ENCODE assay signal across 24 cellular contexts in genomic region chr6:164095056-164095455, GRCh38.
"Had no signal": no experiment of that assay in that cellular context is flagged by ENCODE, and none has a peak within 500 bp of the region (broad histone marks: within the 10 kb centered on the region; RNA-seq: fewer than 3 reads in every experiment).

No MANE protein-coding gene starts in this region.

- H3K4me3 Mint-ChIP-seq: activated naive CD4-positive, alpha-beta T cell treated with anti-CD3 and anti-CD28 coated beads, Interleukin-2, amount 10 ng/mL, durations not matched to agents 7 days and 5 days; activated naive CD8-positive, alpha-beta T cell treated with anti-CD3 and anti-CD28 coated beads, Interleukin-2, amount 50 U/mL, for 24 hours; T-helper 1 cell treated with Interleukin-12 subunit alpha and Interleukin-12 subunit beta and Interleukin-4 antibody, amounts not matched to agents 30 μg/mL and 1 μg/mL, for 36 hours had no signal

- H3K9me3 Mint-ChIP-seq: T-helper 1 cell treated with Interleukin-12 subunit alpha and Interleukin-12 subunit beta and Interleukin-4 antibody, amounts not matched to agents 30 μg/mL and 1 μg/mL, for 36 hours had no signal

- H3K4me1 ChIP-seq: uterus had no signal

- H3K36me3 ChIP-seq: esophagus squamous epithelium, heart left ventricle, tibial nerve, uterus had no signal

- H3K4me3 ChIP-seq: esophagus squamous epithelium, heart left ventricle, tibial nerve, uterus had no signal

- ATAC-seq: activated naive CD8-positive, alpha-beta T cell treated with anti-CD3 and anti-CD28 coated beads, Interleukin-2, amount 50 U/mL, for 24 hours; heart left ventricle; left ventricle myocardium superior had no signal

- H3K4me1 Mint-ChIP-seq: activated naive CD4-positive, alpha-beta T cell treated with anti-CD3 and anti-CD28 coated beads, Interleukin-2, amount 10 ng/mL, durations not matched to agents 7 days and 5 days; activated naive CD8-positive, alpha-beta T cell treated with anti-CD3 and anti-CD28 coated beads, Interleukin-2, amount 50 U/mL, for 24 hours had no signal

- H3K27ac Mint-ChIP-seq: activated naive CD4-positive, alpha-beta T cell treated with anti-CD3 and anti-CD28 coated beads, Interleukin-2, amount 10 ng/mL, durations not matched to agents 7 days and 5 days; activated naive CD8-positive, alpha-beta T cell treated with anti-CD3 and anti-CD28 coated beads, Interleukin-2, amount 50 U/mL, for 24 hours; T-helper 1 cell treated with Interleukin-12 subunit alpha and Interleukin-12 subunit beta and Interleukin-4 antibody, amounts not matched to agents 30 μg/mL and 1 μg/mL, for 36 hours had no signal

- H3K9me3 ChIP-seq: esophagus squamous epithelium, heart left ventricle, tibial nerve, uterus had no signal

- H3K27ac ChIP-seq: esophagus squamous epithelium, uterus, VCaP had no signal

- H3K36me3 Mint-ChIP-seq: activated naive CD4-positive, alpha-beta T cell treated with anti-CD3 and anti-CD28 coated beads, Interleukin-2, amount 10 ng/mL, durations not matched to agents 7 days and 5 days had no signal

- H3K27me3 ChIP-seq: esophagus squamous epithelium, heart left ventricle, tibial nerve, uterus had no signal

- H3K27me3 Mint-ChIP-seq: activated naive CD4-positive, alpha-beta T cell treated with anti-CD3 and anti-CD28 coated beads, Interleukin-2, amount 10 ng/mL, durations not matched to agents 7 days and 5 days; activated naive CD8-positive, alpha-beta T cell treated with anti-CD3 and anti-CD28 coated beads, Interleukin-2, amount 50 U/mL, for 24 hours had no signal

- DNase-seq: activated CD4-positive, CD25-positive, alpha-beta regulatory T cell treated with anti-CD3 and anti-CD28 coated beads, Interleukin-2, amount 50 U/mL, for 72 hours; activated CD8-positive, alpha-beta memory T cell treated with anti-CD3 and anti-CD28 coated beads for 24 hours; activated CD8-positive, alpha-beta memory T cell treated with anti-CD3 and anti-CD28 coated beads, Interleukin-2, amount 50 U/mL, for 48 hours; activated effector memory CD4-positive, alpha-beta T cell treated with Interleukin-2 at 50 U/mL for 16 hours; activated naive CD4-positive, alpha-beta T cell treated with anti-CD3 and anti-CD28 coated beads, Interleukin-2, amount 10 ng/mL, durations not matched to agents 7 days and 5 days; activated naive CD8-positive, alpha-beta T cell treated with anti-CD3 and anti-CD28 coated beads, Interleukin-2, amount 50 U/mL, for 24 hours; activated T-cell treated with anti-CD3 and anti-CD28 coated beads, Interleukin-2, amount 50 U/mL, for 48 hours; aorta; effector CD4-positive, alpha-beta T cell; esophagus squamous epithelium; heart left ventricle; kidney glomerular epithelial cell; left ventricle myocardium superior; occipital lobe; posterior cingulate gyrus; retina; stimulated activated CD4-positive, alpha-beta T cell treated with anti-CD3 and anti-CD28 coated beads, Interleukin-12 subunit alpha, Interleukin-12 subunit beta, amount 100 ng/mL, for 4 hours; stimulated activated CD4-positive, alpha-beta T cell treated with anti-CD3 and anti-CD28 coated beads, Interleukin-1b, Interleukin-23, amount 100 ng/mL, for 48 hours; stimulated activated naive CD4-positive, alpha-beta T cell treated with Interleukin-2 at 50 U/mL for 16 hours; substantia nigra; uterus had no signal
